In genomic region chr9:38367898-38368297, GRCh38 we compare ENCODE assay signal across 26 cellular contexts.
"Had no signal": no experiment of that assay in that cellular context is flagged by ENCODE, and none has a peak within 500 bp of the region (broad histone marks: within the 10 kb centered on the region; RNA-seq: fewer than 3 reads in every experiment).

No MANE protein-coding gene starts in this region.

- H3K27me3 ChIP-seq: stomach, suprapubic skin, testis, thyroid gland, tibial artery, tibial nerve, transverse colon, upper lobe of left lung, upper lobe of right lung, uterus, vagina had no signal

- H3K4me1 ChIP-seq: testis, thyroid gland, upper lobe of right lung, uterus had no signal

- H3K9me3 ChIP-seq: stomach, suprapubic skin, testis, thoracic aorta, thyroid gland, tibial artery, tibial nerve, transverse colon, upper lobe of left lung, upper lobe of right lung, uterus, vagina had no signal

- H3K36me3 ChIP-seq: stomach, suprapubic skin, thoracic aorta, thyroid gland, tibial artery, tibial nerve, transverse colon, upper lobe of left lung, upper lobe of right lung, uterus, vagina had no signal

- H3K27ac ChIP-seq: stomach, suprapubic skin, testis, thoracic aorta, thyroid gland, tibial artery, tibial nerve, transverse colon, upper lobe of left lung, upper lobe of right lung, uterus, vagina had no signal

- DNase-seq: stimulated activated CD4-positive, alpha-beta T cell treated with anti-CD3 and anti-CD28 coated beads, Interleukin-2, amount 100 ng/mL, for 48 hours; stimulated activated CD4-positive, alpha-beta T cell treated with anti-CD3 and anti-CD28 coated beads, Interleukin-4, amount 100 ng/mL, for 1 hour; stimulated activated CD4-positive, alpha-beta T cell treated with anti-CD3 and anti-CD28 coated beads, Interleukin-4, amount 100 ng/mL, for 24 hours; stimulated activated CD4-positive, alpha-beta T cell treated with anti-CD3 and anti-CD28 coated beads, Interleukin-4, amount 100 ng/mL, for 4 hours; stimulated activated CD8-positive, alpha-beta memory T cell treated with anti-CD3 and anti-CD28 coated beads, Interleukin-4, amount 100 ng/mL, for 48 hours; stimulated activated naive B cell treated with anti-CD40 and anti-IgM and Interleukin-4, amounts not matched to agents 10 μg/mL and 1 μg/mL and 100 μg/mL, for 72 hours; stimulated activated naive CD4-positive, alpha-beta T cell; stimulated activated naive CD4-positive, alpha-beta T cell treated with Interleukin-2 at 50 U/mL for 16 hours; stimulated activated naive CD8-positive, alpha-beta T cell treated with anti-CD3 and anti-CD28 coated beads, Interleukin-15, amount 100 ng/mL, for 72 hours; stimulated activated naive CD8-positive, alpha-beta T cell treated with anti-CD3 and anti-CD28 coated beads, Interleukin-15, Interleukin-2, amounts not matched to agents 100 U/mL and 50 U/mL, for 24 hours; stomach; substantia nigra; thyroid gland; transverse colon; trophoblast cell; upper lobe of right lung had no signal

- ATAC-seq: stimulated activated effector memory CD8-positive, alpha-beta T cell treated with anti-CD3 and anti-CD28 coated beads, Interleukin-12 subunit alpha, Interleukin-12 subunit beta, amount 100 ng/mL, for 72 hours; stimulated activated memory B cell treated with anti-CD40 and anti-IgM and Interleukin-4, amounts not matched to agents 10 μg/mL and 1 μg/mL and 100 μg/mL, for 72 hours; stimulated activated naive B cell treated with anti-CD40 and anti-IgM and Interleukin-4, amounts not matched to agents 10 μg/mL and 1 μg/mL and 100 μg/mL, for 72 hours; stimulated activated naive CD8-positive, alpha-beta T cell treated with anti-CD3 and anti-CD28 coated beads, Interleukin-15, amount 100 ng/mL, for 72 hours; stimulated activated naive CD8-positive, alpha-beta T cell treated with anti-CD3 and anti-CD28 coated beads, Interleukin-15, Interleukin-2, amounts not matched to agents 100 U/mL and 50 U/mL, for 24 hours; upper lobe of right lung had no signal

- H3K4me3 ChIP-seq: stomach, suprapubic skin, testis, thoracic aorta, thyroid gland, tibial artery, tibial nerve, transverse colon, upper lobe of left lung, upper lobe of right lung, uterus, vagina had no signal
